Comparison of ENCODE assay signal across 16 cellular contexts in genomic region chr3:8595252-8595934, GRCh38. TPM values are rescaled to one million over a fixed set of nuclear protein-coding genes. Genes with fewer than 3 reads are reported as not detected.
"Had no signal": no experiment of that assay in that cellular context is flagged by ENCODE, and none has a peak within 500 bp of the region (broad histone marks: within the 10 kb centered on the region; RNA-seq: fewer than 3 reads in every experiment).

No MANE protein-coding gene starts in this region.

- H3K36me3 Mint-ChIP-seq: activated CD4-positive, alpha-beta memory T cell treated with anti-CD3 and anti-CD28 coated beads for 36 hours; natural killer cell treated with Interleukin-12 subunit alpha and Interleukin-12 subunit beta and Interleukin-15 and Interleukin-18, amount 100 ng/mL, for 72 hours; stimulated activated naive B cell treated with anti-CD40 and anti-IgM and Interleukin-4, amounts not matched to agents 10 μg/mL and 1 μg/mL and 100 μg/mL, for 72 hours; T-cell had no signal

- H3K27ac ChIP-seq: colonic mucosa, lower lobe of right lung, ovary, SK-N-MC, upper lobe of left lung had no signal

- H3K9me3 Mint-ChIP-seq: activated CD4-positive, alpha-beta memory T cell treated with anti-CD3 and anti-CD28 coated beads for 36 hours; natural killer cell treated with Interleukin-12 subunit alpha and Interleukin-12 subunit beta and Interleukin-15 and Interleukin-18, amount 100 ng/mL, for 72 hours; stimulated activated naive B cell treated with anti-CD40 and anti-IgM and Interleukin-4, amounts not matched to agents 10 μg/mL and 1 μg/mL and 100 μg/mL, for 72 hours; T-cell had no signal

- H3K4me1 ChIP-seq: colonic mucosa, lower lobe of right lung, upper lobe of left lung had no signal

- H3K27ac Mint-ChIP-seq: activated CD4-positive, alpha-beta memory T cell treated with anti-CD3 and anti-CD28 coated beads for 36 hours; natural killer cell treated with Interleukin-12 subunit alpha and Interleukin-12 subunit beta and Interleukin-15 and Interleukin-18, amount 100 ng/mL, for 72 hours; stimulated activated naive B cell treated with anti-CD40 and anti-IgM and Interleukin-4, amounts not matched to agents 10 μg/mL and 1 μg/mL and 100 μg/mL, for 72 hours; T-cell had no signal

- H3K4me1 Mint-ChIP-seq: stimulated activated naive B cell treated with anti-CD40 and anti-IgM and Interleukin-4, amounts not matched to agents 10 μg/mL and 1 μg/mL and 100 μg/mL, for 72 hours; T-cell had no signal

- H3K4me3 ChIP-seq: colonic mucosa, lower lobe of right lung, ovary, SK-N-MC, upper lobe of left lung had no signal

- H3K27me3 ChIP-seq: colonic mucosa, ovary, upper lobe of left lung had no signal

- H3K27me3 Mint-ChIP-seq: activated CD4-positive, alpha-beta memory T cell treated with anti-CD3 and anti-CD28 coated beads for 36 hours; natural killer cell treated with Interleukin-12 subunit alpha and Interleukin-12 subunit beta and Interleukin-15 and Interleukin-18, amount 100 ng/mL, for 72 hours; stimulated activated naive B cell treated with anti-CD40 and anti-IgM and Interleukin-4, amounts not matched to agents 10 μg/mL and 1 μg/mL and 100 μg/mL, for 72 hours had no signal

- H3K4me3 Mint-ChIP-seq: activated CD4-positive, alpha-beta memory T cell treated with anti-CD3 and anti-CD28 coated beads for 36 hours; natural killer cell treated with Interleukin-12 subunit alpha and Interleukin-12 subunit beta and Interleukin-15 and Interleukin-18, amount 100 ng/mL, for 72 hours; stimulated activated naive B cell treated with anti-CD40 and anti-IgM and Interleukin-4, amounts not matched to agents 10 μg/mL and 1 μg/mL and 100 μg/mL, for 72 hours; T-cell had no signal

- H3K36me3 ChIP-seq: colonic mucosa, lower lobe of right lung, ovary, upper lobe of left lung had no signal

- ATAC-seq: lower lobe of right lung; natural killer cell treated with Interleukin-12 subunit alpha and Interleukin-12 subunit beta and Interleukin-15 and Interleukin-18, amount 100 ng/mL, for 72 hours; stimulated activated naive B cell treated with anti-CD40 and anti-IgM and Interleukin-4, amounts not matched to agents 10 μg/mL and 1 μg/mL and 100 μg/mL, for 72 hours; T-cell had no signal

- DNase-seq: activated CD4-positive, alpha-beta memory T cell treated with anti-CD3 and anti-CD28 coated beads for 36 hours; activated CD4-positive, alpha-beta T cell treated with anti-CD3 and anti-CD28 coated beads for 1 hour; colonic mucosa; effector CD8-positive, alpha-beta T cell; lower lobe of right lung; ovary; stimulated activated naive B cell treated with anti-CD40 and anti-IgM and Interleukin-4, amounts not matched to agents 10 μg/mL and 1 μg/mL and 100 μg/mL, for 72 hours; T-cell; T1000; upper lobe of left lung had no signal

- H3K9me3 ChIP-seq: colonic mucosa, lower lobe of right lung, ovary, upper lobe of left lung had no signal

RNA-seq across cellular contexts. Expression of gene SSUH2, which starts 49.2 kb away (rescaled TPM):
- total RNA-seq: activated CD4-positive, alpha-beta memory T cell treated with anti-CD3 and anti-CD28 coated beads for 36 hours; astrocyte; fibroblast of lung; kidney epithelial cell; lower lobe of right lung; mononuclear cell; natural killer cell treated with Interleukin-12 subunit alpha and Interleukin-12 subunit beta and Interleukin-15 and Interleukin-18, amount 100 ng/mL, for 72 hours had no signal
